Comparison of ENCODE assay signal across 10 cellular contexts in genomic region chr15:38768970-38769369, GRCh38.
DNase-seq lines count a peak whose midpoint lies in the region; ATAC-seq and TF ChIP-seq lines count a peak whose summit lies in the region.
"Had no signal": no experiment of that assay in that cellular context is flagged by ENCODE, and none has a peak within 500 bp of the region (broad histone marks: within the 10 kb centered on the region; RNA-seq: fewer than 3 reads in every experiment).

No MANE protein-coding gene starts in this region.

- peak; percentile 72 for TF ChIP-seq CTCF in AG09319 (IDR thresholded peaks at IDR 0.05; ENCODE audit: low read depth, low read length)
- TF ChIP-seq CTCF in cardiac fibroblast (IDR thresholded peaks at IDR 0.05; ENCODE audit: low read depth, low read length): peak; percentile 59

- ATAC-seq in HG03108 (IDR thresholded peaks at IDR 0.05; ENCODE audit: unreplicated experiment): no peak
- ATAC-seq in GM19463 (IDR thresholded peaks at IDR 0.05; ENCODE audit: unreplicated experiment): no peak

- no peak overlapping the region for H3K4me3 ChIP-seq in cardiac fibroblast (replicated peaks in 1 of 2; ENCODE audit: low read depth in 2 of 2, low read length in 2 of 2)

- DNase-seq in AG09319 (ENCODE audit: extremely low read depth, low read depth) (no peak), HuH-7 (ENCODE audit: low spot score) (peak; percentile 11), cardiac fibroblast (ENCODE audit: low read depth in 2 of 2) (peak; percentile 59 to 61), lung microvascular endothelial cell (ENCODE audit: low read depth in 2 of 2) (peak; percentile 10 to 23), middle frontal gyrus (ENCODE audit: extremely low spot score, low spot score) (no peak), NCI-H1417 (lab: John Stamatoyannopoulos, UW) (no peak)
- DNase-seq: DND-41; stimulated activated naive CD4-positive, alpha-beta T cell treated with Interleukin-2 at 50 U/mL for 16 hours had no signal

Comparison
In these comparisons a context has a peak if more than half of its experiments do, and no peak if none do; other contexts are left out.
1. DNase-seq: peak in HuH-7 (single experiment), cardiac fibroblast (2 of 2) and lung microvascular endothelial cell (2 of 2); none in AG09319 (single experiment), middle frontal gyrus (single experiment) and NCI-H1417 (0 of 3).